1 cellular context compared by ENCODE assay signal in genomic region chr16:70523621-70524405, GRCh38.
TF ChIP-seq lines count a peak whose summit lies in the region.

TSS of gene SF3B3 (plus strand) at chr16:70523816. CDS start at chr16:70526657, 2,841 bp downstream.

TF ChIP-seq in HepG2, 621 proteins besides CTCF, POLR2A, EP300 and RAD21 (continued from another document and continues in another):
- no peak for TF ChIP-seq ZBTB40 (IDR thresholded peaks at IDR 0.05)
- peak; percentile 24; the same call in 1 of the 2 replicates for TF ChIP-seq ZBTB40 (CRISPR knock-in tag; IDR thresholded peaks at IDR 0.05)
- no peak for TF ChIP-seq DDIT3 (CRISPR knock-in tag; IDR thresholded peaks at IDR 0.05)
- TF ChIP-seq ZNF556 (CRISPR knock-in tag; IDR thresholded peaks at IDR 0.05; ENCODE audit: borderline replicate concordance) = no peak
- TF ChIP-seq, protein P1, sequence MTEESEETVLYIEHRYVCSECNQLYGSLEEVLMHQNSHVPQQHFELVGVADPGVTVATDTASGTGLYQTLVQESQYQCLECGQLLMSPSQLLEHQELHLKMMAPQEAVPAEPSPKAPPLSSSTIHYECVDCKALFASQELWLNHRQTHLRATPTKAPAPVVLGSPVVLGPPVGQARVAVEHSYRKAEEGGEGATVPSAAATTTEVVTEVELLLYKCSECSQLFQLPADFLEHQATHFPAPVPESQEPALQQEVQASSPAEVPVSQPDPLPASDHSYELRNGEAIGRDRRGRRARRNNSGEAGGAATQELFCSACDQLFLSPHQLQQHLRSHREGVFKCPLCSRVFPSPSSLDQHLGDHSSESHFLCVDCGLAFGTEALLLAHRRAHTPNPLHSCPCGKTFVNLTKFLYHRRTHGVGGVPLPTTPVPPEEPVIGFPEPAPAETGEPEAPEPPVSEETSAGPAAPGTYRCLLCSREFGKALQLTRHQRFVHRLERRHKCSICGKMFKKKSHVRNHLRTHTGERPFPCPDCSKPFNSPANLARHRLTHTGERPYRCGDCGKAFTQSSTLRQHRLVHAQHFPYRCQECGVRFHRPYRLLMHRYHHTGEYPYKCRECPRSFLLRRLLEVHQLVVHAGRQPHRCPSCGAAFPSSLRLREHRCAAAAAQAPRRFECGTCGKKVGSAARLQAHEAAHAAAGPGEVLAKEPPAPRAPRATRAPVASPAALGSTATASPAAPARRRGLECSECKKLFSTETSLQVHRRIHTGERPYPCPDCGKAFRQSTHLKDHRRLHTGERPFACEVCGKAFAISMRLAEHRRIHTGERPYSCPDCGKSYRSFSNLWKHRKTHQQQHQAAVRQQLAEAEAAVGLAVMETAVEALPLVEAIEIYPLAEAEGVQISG (CRISPR knock-in tag; IDR thresholded peaks at IDR 0.05) = peak; percentile 84
- TF ChIP-seq ZFP62 (CRISPR knock-in tag; IDR thresholded peaks at IDR 0.05) = no peak
- TF ChIP-seq KAT8 (CRISPR knock-in tag; IDR thresholded peaks at IDR 0.05) = peak; percentile 92
- TF ChIP-seq, protein P2, sequence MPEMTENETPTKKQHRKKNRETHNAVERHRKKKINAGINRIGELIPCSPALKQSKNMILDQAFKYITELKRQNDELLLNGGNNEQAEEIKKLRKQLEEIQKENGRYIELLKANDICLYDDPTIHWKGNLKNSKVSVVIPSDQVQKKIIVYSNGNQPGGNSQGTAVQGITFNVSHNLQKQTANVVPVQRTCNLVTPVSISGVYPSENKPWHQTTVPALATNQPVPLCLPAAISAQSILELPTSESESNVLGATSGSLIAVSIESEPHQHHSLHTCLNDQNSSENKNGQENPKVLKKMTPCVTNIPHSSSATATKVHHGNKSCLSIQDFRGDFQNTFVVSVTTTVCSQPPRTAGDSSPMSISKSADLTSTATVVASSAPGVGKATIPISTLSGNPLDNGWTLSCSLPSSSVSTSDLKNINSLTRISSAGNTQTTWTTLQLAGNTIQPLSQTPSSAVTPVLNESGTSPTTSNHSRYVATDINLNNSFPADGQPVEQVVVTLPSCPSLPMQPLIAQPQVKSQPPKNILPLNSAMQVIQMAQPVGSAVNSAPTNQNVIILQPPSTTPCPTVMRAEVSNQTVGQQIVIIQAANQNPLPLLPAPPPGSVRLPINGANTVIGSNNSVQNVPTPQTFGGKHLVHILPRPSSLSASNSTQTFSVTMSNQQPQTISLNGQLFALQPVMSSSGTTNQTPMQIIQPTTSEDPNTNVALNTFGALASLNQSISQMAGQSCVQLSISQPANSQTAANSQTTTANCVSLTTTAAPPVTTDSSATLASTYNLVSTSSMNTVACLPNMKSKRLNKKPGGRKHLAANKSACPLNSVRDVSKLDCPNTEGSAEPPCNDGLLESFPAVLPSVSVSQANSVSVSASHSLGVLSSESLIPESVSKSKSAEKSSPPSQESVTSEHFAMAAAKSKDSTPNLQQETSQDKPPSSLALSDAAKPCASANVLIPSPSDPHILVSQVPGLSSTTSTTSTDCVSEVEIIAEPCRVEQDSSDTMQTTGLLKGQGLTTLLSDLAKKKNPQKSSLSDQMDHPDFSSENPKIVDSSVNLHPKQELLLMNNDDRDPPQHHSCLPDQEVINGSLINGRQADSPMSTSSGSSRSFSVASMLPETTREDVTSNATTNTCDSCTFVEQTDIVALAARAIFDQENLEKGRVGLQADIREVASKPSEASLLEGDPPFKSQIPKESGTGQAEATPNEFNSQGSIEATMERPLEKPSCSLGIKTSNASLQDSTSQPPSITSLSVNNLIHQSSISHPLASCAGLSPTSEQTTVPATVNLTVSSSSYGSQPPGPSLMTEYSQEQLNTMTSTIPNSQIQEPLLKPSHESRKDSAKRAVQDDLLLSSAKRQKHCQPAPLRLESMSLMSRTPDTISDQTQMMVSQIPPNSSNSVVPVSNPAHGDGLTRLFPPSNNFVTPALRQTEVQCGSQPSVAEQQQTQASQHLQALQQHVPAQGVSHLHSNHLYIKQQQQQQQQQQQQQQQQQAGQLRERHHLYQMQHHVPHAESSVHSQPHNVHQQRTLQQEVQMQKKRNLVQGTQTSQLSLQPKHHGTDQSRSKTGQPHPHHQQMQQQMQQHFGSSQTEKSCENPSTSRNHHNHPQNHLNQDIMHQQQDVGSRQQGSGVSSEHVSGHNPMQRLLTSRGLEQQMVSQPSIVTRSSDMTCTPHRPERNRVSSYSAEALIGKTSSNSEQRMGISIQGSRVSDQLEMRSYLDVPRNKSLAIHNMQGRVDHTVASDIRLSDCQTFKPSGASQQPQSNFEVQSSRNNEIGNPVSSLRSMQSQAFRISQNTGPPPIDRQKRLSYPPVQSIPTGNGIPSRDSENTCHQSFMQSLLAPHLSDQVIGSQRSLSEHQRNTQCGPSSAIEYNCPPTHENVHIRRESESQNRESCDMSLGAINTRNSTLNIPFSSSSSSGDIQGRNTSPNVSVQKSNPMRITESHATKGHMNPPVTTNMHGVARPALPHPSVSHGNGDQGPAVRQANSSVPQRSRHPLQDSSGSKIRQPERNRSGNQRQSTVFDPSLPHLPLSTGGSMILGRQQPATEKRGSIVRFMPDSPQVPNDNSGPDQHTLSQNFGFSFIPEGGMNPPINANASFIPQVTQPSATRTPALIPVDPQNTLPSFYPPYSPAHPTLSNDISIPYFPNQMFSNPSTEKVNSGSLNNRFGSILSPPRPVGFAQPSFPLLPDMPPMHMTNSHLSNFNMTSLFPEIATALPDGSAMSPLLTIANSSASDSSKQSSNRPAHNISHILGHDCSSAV (CRISPR knock-in tag; IDR thresholded peaks at IDR 0.05; ENCODE audit: borderline replicate concordance) = no peak
- TF ChIP-seq JUND (CRISPR knock-in tag; IDR thresholded peaks at IDR 0.05) = peak; percentile 39; the same call in 1 of the 2 replicates
- no peak; the same call in 1 of the 2 replicates for TF ChIP-seq ZBTB37 (CRISPR knock-in tag; IDR thresholded peaks at IDR 0.05)
- no peak for TF ChIP-seq SNRNP70 (IDR thresholded peaks at IDR 0.05; ENCODE audit: low read depth, low read length)
- no peak for TF ChIP-seq PCBP1 (IDR thresholded peaks at IDR 0.05; ENCODE audit: borderline replicate concordance, low read depth, low read length)
- peak; percentile 31; the same call in 1 of the 2 replicates for TF ChIP-seq PBX3 (CRISPR knock-in tag; IDR thresholded peaks at IDR 0.05; ENCODE audit: borderline replicate concordance)
- TF ChIP-seq NR2F2 (IDR thresholded peaks at IDR 0.05; ENCODE audit: borderline replicate concordance, low read depth) = 0 out of 2 replicates have a peak, but pooled peaks have one; percentile 11
- TF ChIP-seq MXD4 (CRISPR knock-in tag; IDR thresholded peaks at IDR 0.05) = peak; percentile 42; the same call in 1 of the 2 replicates
- TF ChIP-seq ZC3H13 (CRISPR knock-in tag; IDR thresholded peaks at IDR 0.05) = 0 out of 2 replicates have a peak, but pooled peaks have one; percentile 39
- TF ChIP-seq ZNF331 (CRISPR knock-in tag; IDR thresholded peaks at IDR 0.05) = peak; percentile 61
- TF ChIP-seq THAP7 (CRISPR knock-in tag; IDR thresholded peaks at IDR 0.05) = 0 out of 2 replicates have a peak, but pooled peaks have one; percentile 64
- TF ChIP-seq TBL1XR1 (IDR thresholded peaks at IDR 0.05; ENCODE audit: borderline replicate concordance, low read length, partially characterized antibody) = no peak
- TF ChIP-seq ZSCAN21 (CRISPR knock-in tag; IDR thresholded peaks at IDR 0.05; ENCODE audit: borderline replicate concordance) = no peak; the same call in none of the 2 replicates
- TF ChIP-seq KDM5A (IDR thresholded peaks at IDR 0.05; ENCODE audit: borderline replicate concordance, low read length) = peak; percentile 96; the same call in 1 of the 2 replicates
- TF ChIP-seq ZBTB8A (CRISPR knock-in tag; IDR thresholded peaks at IDR 0.05; ENCODE audit: borderline replicate concordance, low read depth) = no peak
- no peak for TF ChIP-seq MTF2 (CRISPR knock-in tag; IDR thresholded peaks at IDR 0.05; ENCODE audit: borderline replicate concordance)
- no peak; the same call in 1 of the 2 replicates for TF ChIP-seq ZFP90 (CRISPR knock-in tag; IDR thresholded peaks at IDR 0.05; ENCODE audit: borderline replicate concordance)
